1 cellular context compared by ENCODE assay signal in genomic region chr6:43188426-43188825, GRCh38.
TF ChIP-seq lines count a peak whose summit lies in the region.

No MANE protein-coding gene starts in this region.

TF ChIP-seq in IMR-90, 13 proteins besides CTCF, POLR2A, EP300 and RAD21:
- no peak for TF ChIP-seq ELK1 (IDR thresholded peaks at IDR 0.05; ENCODE audit: borderline replicate concordance, low read depth, low read length)
- TF ChIP-seq MAFK (IDR thresholded peaks at IDR 0.05; ENCODE audit: low read depth, low read length): no peak
- no peak for TF ChIP-seq NFE2L2 (IDR thresholded peaks at IDR 0.05; ENCODE audit: low read depth, low read length)
- TF ChIP-seq USF2 (IDR thresholded peaks at IDR 0.05; ENCODE audit: low read depth, low read length): no peak
- no peak for TF ChIP-seq CEBPB (IDR thresholded peaks at IDR 0.05; ENCODE audit: low read depth, low read length)
- TF ChIP-seq MAZ (IDR thresholded peaks at IDR 0.05; ENCODE audit: borderline replicate concordance, low read depth, low read length): no peak
- TF ChIP-seq FOS (IDR thresholded peaks at IDR 0.05; ENCODE audit: low read depth, low read length): no peak
- TF ChIP-seq MXI1 (IDR thresholded peaks at IDR 0.05; ENCODE audit: borderline replicate concordance, low read depth, low read length): no peak
- no peak for TF ChIP-seq SMC3 (IDR thresholded peaks at IDR 0.05; ENCODE audit: low read depth, low read length)
- TF ChIP-seq BHLHE40 (IDR thresholded peaks at IDR 0.05; ENCODE audit: low read depth, low read length): no peak
- no peak for TF ChIP-seq CHD1 (IDR thresholded peaks at IDR 0.05; ENCODE audit: low read depth, low read length)
- TF ChIP-seq RFX5 (IDR thresholded peaks at IDR 0.05; ENCODE audit: low read depth, low read length): no peak
- TF ChIP-seq RCOR1 (IDR thresholded peaks at IDR 0.05; ENCODE audit: insufficient replicate concordance, low read length): no peak
